In genomic region chr15:44438402-44438801, GRCh38 we compare ENCODE assay signal across 22 cellular contexts.
"Had no signal": no experiment of that assay in that cellular context is flagged by ENCODE, and none has a peak within 500 bp of the region (broad histone marks: within the 10 kb centered on the region; RNA-seq: fewer than 3 reads in every experiment).

No MANE protein-coding gene starts in this region.

- H3K4me3 Mint-ChIP-seq: activated CD4-positive, alpha-beta memory T cell treated with anti-CD3 and anti-CD28 coated beads, Interleukin-2, amount 10 ng/mL, durations not matched to agents 7 days and 5 days; activated CD4-positive, alpha-beta T cell treated with anti-CD3 and anti-CD28 coated beads for 36 hours; activated naive CD8-positive, alpha-beta T cell treated with anti-CD3 and anti-CD28 coated beads for 36 hours had no signal

- H3K4me3 ChIP-seq: body of pancreas, dorsolateral prefrontal cortex, lower lobe of right lung, suprapubic skin, transverse colon, vagina had no signal

- ATAC-seq: activated CD4-positive, alpha-beta T cell treated with anti-CD3 and anti-CD28 coated beads for 36 hours; body of pancreas; lower lobe of right lung; stimulated activated naive CD8-positive, alpha-beta T cell treated with anti-CD3 and anti-CD28 coated beads, Interleukin-15, Interleukin-2, amounts not matched to agents 100 U/mL and 50 U/mL, for 24 hours had no signal

- H3K9me3 ChIP-seq: body of pancreas, lower lobe of right lung, suprapubic skin, transverse colon, vagina had no signal

- H3K27ac ChIP-seq: body of pancreas, dorsolateral prefrontal cortex, epithelial cell of prostate, lower lobe of right lung, suprapubic skin, transverse colon, vagina had no signal

- H3K4me1 ChIP-seq: body of pancreas, lower lobe of right lung had no signal

- H3K27me3 Mint-ChIP-seq: activated CD4-positive, alpha-beta memory T cell treated with anti-CD3 and anti-CD28 coated beads, Interleukin-2, amount 10 ng/mL, durations not matched to agents 7 days and 5 days; activated CD4-positive, alpha-beta T cell treated with anti-CD3 and anti-CD28 coated beads for 36 hours; activated naive CD8-positive, alpha-beta T cell treated with anti-CD3 and anti-CD28 coated beads for 36 hours; progenitor cell of endocrine pancreas had no signal

- H3K36me3 ChIP-seq: lower lobe of right lung, transverse colon, vagina had no signal

- H3K27me3 ChIP-seq: body of pancreas, dorsolateral prefrontal cortex, suprapubic skin, transverse colon, vagina had no signal

- H3K9me3 Mint-ChIP-seq: activated CD4-positive, alpha-beta memory T cell treated with anti-CD3 and anti-CD28 coated beads, Interleukin-2, amount 10 ng/mL, durations not matched to agents 7 days and 5 days had no signal

- DNase-seq: activated CD4-positive, alpha-beta memory T cell treated with anti-CD3 and anti-CD28 coated beads, Interleukin-2, amount 10 ng/mL, durations not matched to agents 7 days and 5 days; activated CD4-positive, alpha-beta T cell treated with anti-CD3 and anti-CD28 coated beads for 36 hours; activated effector memory CD4-positive, alpha-beta T cell treated with Interleukin-2 at 50 U/mL for 16 hours; activated naive CD8-positive, alpha-beta T cell treated with anti-CD3 and anti-CD28 coated beads for 36 hours; activated T-cell treated with anti-CD3 and anti-CD28 coated beads, Interleukin-2, amount 50 U/mL, for 1 hour; body of pancreas; dorsolateral prefrontal cortex; foreskin melanocyte; glutamatergic neuron; hippocampal formation; islet precursor cell; lower lobe of right lung; stimulated activated CD4-positive, alpha-beta T cell treated with anti-CD3 and anti-CD28 coated beads, Interleukin-12 subunit alpha, Interleukin-12 subunit beta, amount 100 ng/mL, for 4 hours; stimulated activated CD4-positive, alpha-beta T cell treated with anti-CD3 and anti-CD28 coated beads, Interleukin-1b, Interleukin-23, amount 100 ng/mL, for 48 hours; stimulated activated CD8-positive, alpha-beta memory T cell treated with anti-CD3 and anti-CD28 coated beads, Interleukin-4, amount 100 ng/mL, for 48 hours; stimulated activated naive CD8-positive, alpha-beta T cell treated with anti-CD3 and anti-CD28 coated beads, Interleukin-15, Interleukin-2, amounts not matched to agents 100 U/mL and 50 U/mL, for 24 hours; T-helper 2 cell; transverse colon had no signal

- H3K27ac Mint-ChIP-seq: activated CD4-positive, alpha-beta memory T cell treated with anti-CD3 and anti-CD28 coated beads, Interleukin-2, amount 10 ng/mL, durations not matched to agents 7 days and 5 days; activated CD4-positive, alpha-beta T cell treated with anti-CD3 and anti-CD28 coated beads for 36 hours; progenitor cell of endocrine pancreas had no signal
